In genomic region chr6:119349341-119350201, GRCh38 we compare ENCODE assay signal across 8 cellular contexts. TPM values are rescaled to one million over a fixed set of nuclear protein-coding genes. Genes with fewer than 3 reads are reported as not detected.
DNase-seq lines count a peak whose midpoint lies in the region; ATAC-seq and TF ChIP-seq lines count a peak whose summit lies in the region.

Gene MAN1A1 (minus strand): TSS chr6:119349761. CDS start chr6:119349065, 696 bp downstream.

- peak within 1 kb of the TSS; percentile 79 for H3K9ac ChIP-seq in mucosa of stomach (ENCODE audit: low read length)

- peaks cover 95% of the 10 kb centered on the region for H3K79me2 ChIP-seq in OCI-LY7 (ENCODE audit: insufficient read depth, low read depth, low read length)

- no peak for TF ChIP-seq CTCF in OCI-LY7 (conservative IDR thresholded peaks at IDR 0.05; ENCODE audit: low read length)
- TF ChIP-seq CTCF in epithelial cell of proximal tubule (conservative IDR thresholded peaks at IDR 0.05; ENCODE audit: low read depth, low read length), result no peak

- DNase-seq in COLO668 (lab: John Stamatoyannopoulos, UW; ENCODE audit: unreplicated experiment) (peak; percentile 90), OCI-LY7 (ENCODE audit: low spot score) (peak; percentile 94), activated T-cell treated with anti-CD3 and anti-CD28 coated beads for 4 hours (peak; percentile 83), epithelial cell of proximal tubule (ENCODE audit: low read depth) (no peak)
- DNase-seq in stimulated activated CD8-positive, alpha-beta memory T cell treated with anti-CD3 and anti-CD28 coated beads, Interleukin-7, amount 100 ng/mL, for 1 hour (ENCODE audit: low read depth in 2 of 2), result peak; percentile 83 to 84

- H3K9me2 ChIP-seq in OCI-LY7 (ENCODE audit: insufficient read depth, low read length), result no peaks in the 10 kb centered on the region

- H3K4me1 ChIP-seq in OCI-LY7 (ENCODE audit: insufficient read depth, low read length, poor library complexity, severe bottlenecking), result peaks cover 44% of the 10 kb centered on the region
- peaks cover 7% of the 10 kb centered on the region for H3K4me1 ChIP-seq in mucosa of stomach (ENCODE audit: control insufficient read depth, insufficient read depth, low read length)

- CTCF ChIA-PET in OCI-LY7 (lab: Charles Lee; ENCODE audit: unreplicated experiment), result interaction anchor here (0.9 kb wide), 2 partner anchors 10 to 94 kb away, joined by 3 to 5 read pairs; no protein-coding TSS in a partner anchor

- POLR2A ChIA-PET in OCI-LY7 (lab: Charles Lee), result interaction anchor here (0.9 to 6.4 kb wide), 7 partner anchors 14 to 600 kb away, joined by 3 to 55 read pairs (median 5); no protein-coding TSS in a partner anchor

- peak within 1 kb of the TSS; percentile 28; the same call in 1 of the 2 replicates for H2AFZ ChIP-seq in OCI-LY7 (ENCODE audit: low read length)

- H3K4me3 ChIP-seq in OCI-LY7 (ENCODE audit: low read depth, low read length, poor library complexity, severe bottlenecking), result peak within 1 kb of the TSS; percentile 96
- H3K4me3 ChIP-seq in epithelial cell of proximal tubule (ENCODE audit: low read depth, low read length), result peak within 1 kb of the TSS; percentile 87
- H3K4me3 ChIP-seq in mucosa of stomach (ENCODE audit: low read length), result peak within 1 kb of the TSS; percentile 74

- H3K9me3 ChIP-seq in OCI-LY7 (ENCODE audit: low read length) (no peaks in the 10 kb centered on the region), mucosa of stomach (ENCODE audit: control insufficient read depth, low read length) (no peaks in the 10 kb centered on the region)

- no peaks in the 10 kb centered on the region for H3K27me3 ChIP-seq in mucosa of stomach (ENCODE audit: control insufficient read depth, insufficient read depth, low read length)

- peak; percentile 72 for ATAC-seq in GM19452 (IDR thresholded peaks at IDR 0.05; ENCODE audit: unreplicated experiment)
- peak; percentile 43 for ATAC-seq in HG03575 (IDR thresholded peaks at IDR 0.05; ENCODE audit: extremely low read depth, insufficient number of reproducible peaks, low FRiP score, unreplicated experiment)

- H3K36me3 ChIP-seq in OCI-LY7 (ENCODE audit: insufficient read depth, low read length) (peaks cover 48% of the 10 kb centered on the region), mucosa of stomach (ENCODE audit: control insufficient read depth, insufficient read depth, low read length) (no peaks in the 10 kb centered on the region)

- H3K27ac ChIP-seq in OCI-LY7 (ENCODE audit: low read depth, low read length, poor library complexity, severe bottlenecking), result peak within 1 kb of the TSS; percentile 89

- peak within 1 kb of the TSS; percentile 87 for H3K4me2 ChIP-seq in OCI-LY7 (ENCODE audit: low read length)

- H4K20me1 ChIP-seq in OCI-LY7 (ENCODE audit: insufficient read depth, low read length), result peaks cover 42% of the 10 kb centered on the region

- intact Hi-C loops in OCI-LY7 (cut with micrococcal nuclease; ENCODE audit: unreplicated experiment), result loop anchor here (2.0 to 5.0 kb wide), 8 partner anchors 185 to 728 kb away; no protein-coding TSS in a partner anchor

- BruUV-seq in OCI-LY7 (replicated peaks; lab: Mats Ljungman, UMichigan), result no TSS peak

RNA-seq across cellular contexts. Expression of gene MAN1A1, which starts in this region (rescaled TPM):
- total RNA-seq in OCI-LY7 (2014; rRNA removed; shearing (Covaris generic)), result 72.4 and 74.2 TPM in 2 replicates
- 74.3 and 78.9 TPM in 2 replicates for total RNA-seq in OCI-LY7 (2022)
- 16.1 and 23.4 TPM in 2 replicates for total RNA-seq in epithelial cell of proximal tubule
